Comparison of ENCODE assay signal across 2 cellular contexts in genomic region chr1:17405898-17406759, GRCh38.
A peak's percentile ranks its signal among the peaks of the same experiment; 100 is the strongest.
TF ChIP-seq lines count a peak whose summit lies in the region.

No MANE protein-coding gene starts in this region.

TF ChIP-seq in GM12891, 5 proteins besides CTCF, POLR2A, EP300 and RAD21:
- no peak for TF ChIP-seq TAF1 (IDR thresholded peaks at IDR 0.05; ENCODE audit: low read depth, low read length)
- peak; percentile 62; the same call in 1 of the 2 replicates for TF ChIP-seq POLR2AphosphoS5 (IDR thresholded peaks at IDR 0.05; ENCODE audit: low read depth, low read length)
TF ChIP-seq in GM12891: peak in this region for 1.

TF ChIP-seq in H1, 55 proteins besides CTCF, POLR2A, EP300 and RAD21:
- TF ChIP-seq EZH2 (IDR thresholded peaks at IDR 0.05; ENCODE audit: low read depth, low read length, severe bottlenecking) (no peak), RFX5 (IDR thresholded peaks at IDR 0.05; ENCODE audit: borderline replicate concordance, low read depth, low read length) (no peak), USF2 (IDR thresholded peaks at IDR 0.05; ENCODE audit: low read length) (no peak), HDAC2 (IDR thresholded peaks at IDR 0.05; ENCODE audit: borderline replicate concordance in 1 of 2, low read depth in 2 of 2, low read length in 2 of 2) (no peak), MAX (IDR thresholded peaks at IDR 0.05) (0 out of 2 replicates have a peak, but pooled peaks have one; percentile 8), KDM5A (IDR thresholded peaks at IDR 0.05; ENCODE audit: low read length) (no peak), SP4 (IDR thresholded peaks at IDR 0.05; ENCODE audit: low read length) (no peak), RBBP5 (IDR thresholded peaks at IDR 0.05; ENCODE audit: borderline replicate concordance, low read depth, low read length) (no peak), TBP (IDR thresholded peaks at IDR 0.05; ENCODE audit: low read depth, low read length) (no peak), HDAC6 (IDR thresholded peaks at IDR 0.05; ENCODE audit: low read depth, low read length) (no peak), GABPA (IDR thresholded peaks at IDR 0.05; ENCODE audit: borderline replicate concordance, insufficient read depth, low read length) (no peak), CTBP2 (IDR thresholded peaks at IDR 0.05; ENCODE audit: borderline replicate concordance, insufficient read depth, insufficient read length, low read length) (no peak), ASH2L (IDR thresholded peaks at IDR 0.05; ENCODE audit: low read length) (no peak), POLR2AphosphoS5 (IDR thresholded peaks at IDR 0.05; ENCODE audit: low read depth, low read length) (peak; percentile 82), JUND (IDR thresholded peaks at IDR 0.05; ENCODE audit: low read length) (no peak), ATF2 (IDR thresholded peaks at IDR 0.05; ENCODE audit: low read length) (0 out of 2 replicates have a peak, but pooled peaks have one; percentile 20), CBX8 (IDR thresholded peaks at IDR 0.05; ENCODE audit: borderline replicate concordance, low read depth, low read length) (no peak), MAFK (IDR thresholded peaks at IDR 0.05; ENCODE audit: low read depth, low read length) (no peak), SUZ12 (IDR thresholded peaks at IDR 0.05; ENCODE audit: low read length) (no peak), TAF1 (IDR thresholded peaks at IDR 0.05; ENCODE audit: low read depth, low read length) (no peak), JUN (IDR thresholded peaks at IDR 0.05; ENCODE audit: low read depth, low read length) (no peak), CREB1 (IDR thresholded peaks at IDR 0.05) (no peak), RXRA (IDR thresholded peaks at IDR 0.05; ENCODE audit: insufficient read depth, low read depth, low read length) (no peak), SRF (IDR thresholded peaks at IDR 0.05; ENCODE audit: low read depth, low read length) (no peak), GTF2F1 (IDR thresholded peaks at IDR 0.05; ENCODE audit: borderline replicate concordance, low read depth, low read length) (no peak), EGR1 (IDR thresholded peaks at IDR 0.05; ENCODE audit: borderline replicate concordance, low read depth, low read length) (no peak), RNF2 (IDR thresholded peaks at IDR 0.05; ENCODE audit: borderline replicate concordance, low read depth, low read length, missing control alignments, poor library complexity, severe bottlenecking) (no peak)
